In the genomic region with DNA sequence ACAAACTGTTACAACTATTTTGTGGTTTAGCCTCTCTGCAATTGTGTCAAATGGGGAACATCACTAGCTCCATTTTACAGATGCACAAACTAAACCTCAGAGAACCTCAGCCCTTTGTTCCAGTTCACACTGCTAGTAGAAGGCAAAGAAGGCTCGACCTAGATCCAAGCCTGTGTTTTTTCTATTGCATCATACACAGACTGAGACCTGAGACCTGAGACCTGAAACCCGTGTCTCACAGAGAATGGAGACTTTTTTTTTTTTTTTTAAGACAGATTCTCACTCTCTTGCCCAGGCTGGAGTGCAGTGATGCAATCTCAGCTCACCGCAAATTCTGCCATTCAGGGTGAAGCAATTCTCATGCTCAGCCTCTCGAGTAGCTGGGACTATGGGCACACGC, we compare ENCODE assay signal across 8 cellular contexts.
DNase-seq lines count a peak whose midpoint lies in the region; ATAC-seq and TF ChIP-seq lines count a peak whose summit lies in the region.

No MANE protein-coding gene starts in this region.

- CTCF ChIA-PET in activated CD4-positive, alpha-beta T cell treated with anti-CD3 and anti-CD28 coated beads for 36 hours (lab: Charles Lee): no interaction called here
- CTCF ChIA-PET in RWPE1 (lab: Yijun Ruan, JAX): interaction anchor here (0.6 kb wide), 1 partner anchor 560 kb away, joined by 3 read pairs; no protein-coding TSS in a partner anchor
- CTCF ChIA-PET in Calu3 (lab: Charles Lee): interaction anchor here (0.7 kb wide), 1 partner anchor 68 kb away, joined by 4 read pairs; no protein-coding TSS in a partner anchor

- H3K4me1 Mint-ChIP-seq in activated CD4-positive, alpha-beta T cell treated with anti-CD3 and anti-CD28 coated beads for 36 hours: peaks cover 32% of the 10 kb centered on the region
- H3K4me1 Mint-ChIP-seq in osteocyte (ENCODE audit: unreplicated experiment): peaks cover 44% of the 10 kb centered on the region
- H3K4me1 Mint-ChIP-seq in Calu3 (ENCODE audit: low read depth, unreplicated experiment): peaks cover 35% of the 10 kb centered on the region

- no peaks in the 10 kb centered on the region for H3K9me3 Mint-ChIP-seq in activated CD4-positive, alpha-beta T cell treated with anti-CD3 and anti-CD28 coated beads for 36 hours (ENCODE audit: low read depth)
- peaks cover 6% of the 10 kb centered on the region for H3K9me3 Mint-ChIP-seq in osteocyte (ENCODE audit: unreplicated experiment)
- peaks cover 2% of the 10 kb centered on the region for H3K9me3 Mint-ChIP-seq in Calu3 (ENCODE audit: low read depth, unreplicated experiment)

- H3K27me3 Mint-ChIP-seq in activated CD4-positive, alpha-beta T cell treated with anti-CD3 and anti-CD28 coated beads for 36 hours: no peaks in the 10 kb centered on the region
- H3K27me3 Mint-ChIP-seq in osteocyte (ENCODE audit: unreplicated experiment): no peaks in the 10 kb centered on the region
- no peaks in the 10 kb centered on the region for H3K27me3 Mint-ChIP-seq in Calu3 (ENCODE audit: unreplicated experiment)

- DNase-seq in activated CD4-positive, alpha-beta T cell treated with anti-CD3 and anti-CD28 coated beads for 36 hours: peak; percentile 66
- DNase-seq in activated CD4-positive, alpha-beta T cell treated with anti-CD3 and anti-CD28 coated beads, Interleukin-2, amount 50 U/mL, for 4 hours: no peak
- DNase-seq in RWPE1 (ENCODE audit: low spot score): no peak
- no peak for DNase-seq in osteocyte (ENCODE audit: extremely low spot score, unreplicated experiment)
- no peak for DNase-seq in Calu3
- no peak for DNase-seq in NCI-H2081 treated with DMSO at 0.1 percent for 48 hours (lab: John Stamatoyannopoulos, UW)
- no peak for DNase-seq in NCI-H82 treated with DMSO at 0.1 percent for 48 hours (lab: John Stamatoyannopoulos, UW; ENCODE audit: unreplicated experiment)

- H3K27ac Mint-ChIP-seq in activated CD4-positive, alpha-beta T cell treated with anti-CD3 and anti-CD28 coated beads for 36 hours: peak overlapping the region; percentile 53
- H3K27ac Mint-ChIP-seq in osteocyte (ENCODE audit: unreplicated experiment) (peak overlapping the region; percentile 84), Calu3 (ENCODE audit: unreplicated experiment) (no peak overlapping the region)

- TF ChIP-seq CTCF in RWPE1 (conservative IDR thresholded peaks at IDR 0.05; ENCODE audit: low read depth) (no peak), osteocyte (IDR thresholded peaks at IDR 0.05) (no peak), Calu3 (IDR thresholded peaks at IDR 0.05; ENCODE audit: unreplicated experiment) (no peak)

- peak; percentile 92 for ATAC-seq in activated CD4-positive, alpha-beta T cell treated with anti-CD3 and anti-CD28 coated beads for 36 hours
- ATAC-seq in HG02798 (IDR thresholded peaks at IDR 0.05; ENCODE audit: poor library complexity, unreplicated experiment): peak; percentile 65

- intact Hi-C loops in activated CD4-positive, alpha-beta T cell treated with anti-CD3 and anti-CD28 coated beads for 36 hours (cut with DNase I, micrococcal nuclease): loop anchor here (1.0 to 5.0 kb wide), 3 partner anchors 84 to 99 kb away; no protein-coding TSS in a partner anchor
- intact Hi-C loops in Calu3 (cut with micrococcal nuclease; ENCODE audit: unreplicated experiment): no loop called here

- H3K4me3 Mint-ChIP-seq in activated CD4-positive, alpha-beta T cell treated with anti-CD3 and anti-CD28 coated beads for 36 hours: no peak overlapping the region
- no peak overlapping the region for H3K4me3 Mint-ChIP-seq in osteocyte (ENCODE audit: unreplicated experiment)
- no peak overlapping the region for H3K4me3 Mint-ChIP-seq in Calu3 (ENCODE audit: low read depth, unreplicated experiment)

- peaks cover 28% of the 10 kb centered on the region for H3K36me3 Mint-ChIP-seq in activated CD4-positive, alpha-beta T cell treated with anti-CD3 and anti-CD28 coated beads for 36 hours (ENCODE audit: low read depth)
- H3K36me3 Mint-ChIP-seq in osteocyte (ENCODE audit: unreplicated experiment) (peaks cover 15% of the 10 kb centered on the region), Calu3 (ENCODE audit: insufficient read depth, unreplicated experiment) (no peaks in the 10 kb centered on the region)

- POLR2A ChIA-PET in activated CD4-positive, alpha-beta T cell treated with anti-CD3 and anti-CD28 coated beads for 36 hours (lab: Charles Lee): interaction anchor here (0.6 to 0.7 kb wide), 2 partner anchors 114 to 470 kb away, joined by 6 to 7 read pairs; no protein-coding TSS in a partner anchor
- POLR2A ChIA-PET in RWPE1 (lab: Yijun Ruan, JAX; ENCODE audit: low non-redundant PET): no interaction called here

- peak overlapping the region; percentile 25; the same call in 1 of the 2 replicates for H3K27ac ChIP-seq in RWPE1

- no TSS peak for BruUV-seq in Calu3 (replicated peaks; lab: Mats Ljungman, UMichigan)
